In the genomic region with DNA sequence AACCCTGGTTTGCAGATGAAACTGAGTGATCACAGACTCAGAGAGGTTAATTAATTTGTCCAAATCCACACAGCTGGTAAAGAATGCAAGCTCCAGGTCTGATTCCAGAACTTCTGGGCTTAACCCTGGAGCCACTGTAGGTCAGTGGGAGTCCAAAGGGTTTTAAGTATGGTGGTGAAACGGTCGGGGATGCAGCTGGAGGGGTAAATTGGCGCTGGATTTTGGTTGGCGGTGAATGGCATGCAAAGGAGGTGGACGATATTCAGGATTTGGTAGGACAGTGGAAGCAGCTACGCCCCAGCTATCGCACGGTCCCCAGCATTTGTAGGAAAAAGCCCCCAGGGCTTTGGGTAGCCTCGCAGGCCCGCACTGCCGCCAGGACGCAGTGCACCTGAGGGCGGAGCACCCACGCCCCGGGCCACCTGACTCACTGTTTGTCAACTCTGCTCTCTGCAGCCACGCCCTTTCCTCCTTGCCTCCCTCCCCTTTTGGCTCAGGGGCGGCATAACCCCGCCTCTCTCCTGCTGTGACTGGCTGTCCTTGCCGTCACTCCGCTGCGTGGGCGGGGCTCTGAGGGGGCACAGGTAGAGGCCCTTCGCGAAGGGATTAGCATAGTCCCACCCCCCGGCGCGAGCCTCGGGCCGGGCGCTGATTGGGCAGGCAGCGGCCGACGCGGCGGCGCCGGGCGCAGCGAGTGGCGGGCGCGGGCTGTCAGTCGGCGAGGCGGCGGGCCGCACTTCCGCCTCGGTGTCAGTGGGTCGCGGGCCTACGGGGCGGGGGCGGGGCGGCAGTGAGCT, we compare ENCODE assay signal across 8 cellular contexts. TPM values are rescaled to one million over a fixed set of nuclear protein-coding genes. Genes with fewer than 3 reads are reported as not detected.
A peak's percentile ranks its signal among the peaks of the same experiment; 100 is the strongest.
DNase-seq lines count a peak whose midpoint lies in the region; ATAC-seq and TF ChIP-seq lines count a peak whose summit lies in the region.

TSS of gene OSBPL2 (plus strand) at position 750 of the 797 bp plus-strand sequence. CDS start 17,664 bp downstream, outside the sequence.

- H3K27ac Mint-ChIP-seq in activated T-helper 2 cell treated with anti-CD3 and anti-CD28 coated beads, Interferon-gamma antibody, Interleukin-2, Interleukin-4, amounts not matched to agents 10 μg/mL and 5 μg/mL and 100 μg/mL, durations not matched to agents 14 hours and 24 hours and 36 hours: peak within 1 kb of the TSS; percentile 60
- peak within 1 kb of the TSS; percentile 62 to 85 for H3K27ac Mint-ChIP-seq in natural killer cell treated with Interleukin-12 subunit alpha and Interleukin-12 subunit beta and Interleukin-15 and Interleukin-18, amount 100 ng/mL, for 72 hours

- no peak for TF ChIP-seq CTCF in RWPE2 (IDR thresholded peaks at IDR 0.05; ENCODE audit: poor library complexity, severe bottlenecking)
- TF ChIP-seq CTCF in fibroblast of mammary gland (conservative IDR thresholded peaks at IDR 0.05; ENCODE audit: control insufficient read depth, insufficient read depth, low read depth, low read length): no peak

- DNase-seq in Daoy (ENCODE audit: low read depth) (peak; percentile 98), H4 (ENCODE audit: low spot score) (peak; percentile 95), LoVo (ENCODE audit: low spot score) (peak; percentile 96), RWPE2 (ENCODE audit: low spot score) (peak; percentile 100), fibroblast of mammary gland (ENCODE audit: low read depth) (peak; percentile 94)
- DNase-seq in activated T-helper 2 cell treated with anti-CD3 and anti-CD28 coated beads, Interferon-gamma antibody, Interleukin-2, Interleukin-4, amounts not matched to agents 10 μg/mL and 5 μg/mL and 100 μg/mL, durations not matched to agents 14 hours and 24 hours and 36 hours (ENCODE audit: low spot score): peak; percentile 100
- DNase-seq in natural killer cell treated with Interleukin-12 subunit alpha and Interleukin-12 subunit beta and Interleukin-15 and Interleukin-18, amount 100 ng/mL, for 72 hours (ENCODE audit: low spot score): peak; percentile 100
- peak; percentile 100 for DNase-seq in stimulated activated naive CD8-positive, alpha-beta T cell treated with anti-CD3 and anti-CD28 coated beads, Interleukin-15, Interleukin-2, amounts not matched to agents 100 U/mL and 50 U/mL, for 24 hours

- no peaks in the 10 kb centered on the region for H3K27me3 ChIP-seq in RWPE2 (ENCODE audit: insufficient read depth, poor library complexity, severe bottlenecking)

- peaks cover 27% of the 10 kb centered on the region for H3K36me3 ChIP-seq in RWPE2 (ENCODE audit: low read depth)

- ATAC-seq in RWPE2 (ENCODE audit: low read depth): peak; percentile 93
- peak; percentile 99 for ATAC-seq in natural killer cell treated with Interleukin-12 subunit alpha and Interleukin-12 subunit beta and Interleukin-15 and Interleukin-18, amount 100 ng/mL, for 72 hours
- peak; percentile 99 for ATAC-seq in stimulated activated naive CD8-positive, alpha-beta T cell treated with anti-CD3 and anti-CD28 coated beads, Interleukin-15, Interleukin-2, amounts not matched to agents 100 U/mL and 50 U/mL, for 24 hours

- no peaks in the 10 kb centered on the region for H3K9me3 ChIP-seq in RWPE2 (ENCODE audit: severe bottlenecking)

- peaks cover 8% of the 10 kb centered on the region for H3K36me3 Mint-ChIP-seq in activated T-helper 2 cell treated with anti-CD3 and anti-CD28 coated beads, Interferon-gamma antibody, Interleukin-2, Interleukin-4, amounts not matched to agents 10 μg/mL and 5 μg/mL and 100 μg/mL, durations not matched to agents 14 hours and 24 hours and 36 hours (ENCODE audit: low read depth)
- H3K36me3 Mint-ChIP-seq in natural killer cell treated with Interleukin-12 subunit alpha and Interleukin-12 subunit beta and Interleukin-15 and Interleukin-18, amount 100 ng/mL, for 72 hours: no peaks in the 10 kb centered on the region

- peaks cover 17% of the 10 kb centered on the region for H3K4me1 Mint-ChIP-seq in activated T-helper 2 cell treated with anti-CD3 and anti-CD28 coated beads, Interferon-gamma antibody, Interleukin-2, Interleukin-4, amounts not matched to agents 10 μg/mL and 5 μg/mL and 100 μg/mL, durations not matched to agents 14 hours and 24 hours and 36 hours (ENCODE audit: low read depth)
- H3K4me1 Mint-ChIP-seq in natural killer cell treated with Interleukin-12 subunit alpha and Interleukin-12 subunit beta and Interleukin-15 and Interleukin-18, amount 100 ng/mL, for 72 hours (ENCODE audit: low read depth in 2 of 2): peaks cover 24 to 32% of the 10 kb centered on the region in 2 donors

- H3K27me3 Mint-ChIP-seq in activated T-helper 2 cell treated with anti-CD3 and anti-CD28 coated beads, Interferon-gamma antibody, Interleukin-2, Interleukin-4, amounts not matched to agents 10 μg/mL and 5 μg/mL and 100 μg/mL, durations not matched to agents 14 hours and 24 hours and 36 hours (ENCODE audit: low read depth): no peaks in the 10 kb centered on the region
- H3K27me3 Mint-ChIP-seq in natural killer cell treated with Interleukin-12 subunit alpha and Interleukin-12 subunit beta and Interleukin-15 and Interleukin-18, amount 100 ng/mL, for 72 hours: no peaks in the 10 kb centered on the region

- H3K4me1 ChIP-seq in RWPE2 (ENCODE audit: insufficient read depth, poor library complexity, severe bottlenecking): peaks cover 24% of the 10 kb centered on the region

- H3K27ac ChIP-seq in RWPE2 (ENCODE audit: poor library complexity, severe bottlenecking): peak within 1 kb of the TSS; percentile 46

- peak within 1 kb of the TSS; percentile 78 for H3K4me3 Mint-ChIP-seq in activated T-helper 2 cell treated with anti-CD3 and anti-CD28 coated beads, Interferon-gamma antibody, Interleukin-2, Interleukin-4, amounts not matched to agents 10 μg/mL and 5 μg/mL and 100 μg/mL, durations not matched to agents 14 hours and 24 hours and 36 hours (ENCODE audit: low read depth)
- H3K4me3 Mint-ChIP-seq in natural killer cell treated with Interleukin-12 subunit alpha and Interleukin-12 subunit beta and Interleukin-15 and Interleukin-18, amount 100 ng/mL, for 72 hours: peak within 1 kb of the TSS; percentile 85

- H3K9me3 Mint-ChIP-seq in activated T-helper 2 cell treated with anti-CD3 and anti-CD28 coated beads, Interferon-gamma antibody, Interleukin-2, Interleukin-4, amounts not matched to agents 10 μg/mL and 5 μg/mL and 100 μg/mL, durations not matched to agents 14 hours and 24 hours and 36 hours: no peaks in the 10 kb centered on the region
- no peaks in the 10 kb centered on the region for H3K9me3 Mint-ChIP-seq in natural killer cell treated with Interleukin-12 subunit alpha and Interleukin-12 subunit beta and Interleukin-15 and Interleukin-18, amount 100 ng/mL, for 72 hours

- peak within 1 kb of the TSS; percentile 52 for H3K4me3 ChIP-seq in RWPE2 (ENCODE audit: severe bottlenecking)
- peak within 1 kb of the TSS; percentile 66 for H3K4me3 ChIP-seq in fibroblast of mammary gland (ENCODE audit: control insufficient read depth, low read depth, low read length)

- intact Hi-C loops in activated T-helper 2 cell treated with anti-CD3 and anti-CD28 coated beads, Interferon-gamma antibody, Interleukin-2, Interleukin-4, amounts not matched to agents 10 μg/mL and 5 μg/mL and 100 μg/mL, durations not matched to agents 14 hours and 24 hours and 36 hours (cut with micrococcal nuclease): loop anchor here (1.0 to 5.0 kb wide), 4 partner anchors 55 to 149 kb away; partner anchors contain the start of genes ADRM1, LSM14B, MTG2 and RPS21

RNA-seq across cellular contexts. Expression of gene OSBPL2, which starts in this region (rescaled TPM):
- 9.4 and 10.2 TPM in 2 replicates for total RNA-seq in Daoy (2014; rRNA removed; shearing (Covaris generic))
- total RNA-seq in H4 (2014; rRNA removed; shearing (Covaris generic)): 12.5 and 17.7 TPM in 2 replicates
- total RNA-seq in activated T-helper 2 cell treated with anti-CD3 and anti-CD28 coated beads, Interferon-gamma antibody, Interleukin-2, Interleukin-4, amounts not matched to agents 10 μg/mL and 5 μg/mL and 100 μg/mL, durations not matched to agents 14 hours and 24 hours and 36 hours: 29.3 and 29.9 TPM in 2 replicates
- total RNA-seq in natural killer cell treated with Interleukin-12 subunit alpha and Interleukin-12 subunit beta and Interleukin-15 and Interleukin-18, amount 100 ng/mL, for 72 hours: 10 to 100 TPM; 38.7 to 47.7 TPM

Comparison
In these comparisons a context has a peak if more than half of its experiments do, and no peak if none do; other contexts are left out.
1. Peak in every context shown above with its lines: DNase-seq, ATAC-seq, H3K4me3 ChIP-seq and H3K27ac ChIP-seq.